ENCODE assay signal across 17 cellular contexts in the genomic region with DNA sequence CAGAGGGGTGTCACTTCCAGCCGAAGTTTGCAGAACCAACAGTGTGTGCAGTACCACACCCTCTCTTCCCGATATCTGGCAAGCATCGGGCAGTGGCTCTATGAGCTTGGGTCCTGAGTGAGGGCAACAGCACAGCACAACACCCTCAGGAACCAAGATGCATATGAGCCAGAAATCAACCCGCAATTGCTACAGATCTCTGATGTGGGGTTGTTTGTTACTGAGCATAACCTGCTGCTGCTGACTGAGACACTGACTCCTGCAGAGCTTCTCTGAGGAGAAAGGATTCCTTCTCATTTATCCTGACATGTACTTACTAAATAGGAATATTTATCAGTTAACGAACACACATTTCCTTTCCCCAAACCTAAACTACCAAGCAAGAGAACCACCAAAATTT.
A peak's percentile ranks its signal among the peaks of the same experiment; 100 is the strongest.
DNase-seq lines count a peak whose midpoint lies in the region; ATAC-seq, FAIRE-seq and TF ChIP-seq lines count a peak whose summit lies in the region.
"Had no signal": no experiment of that assay in that cellular context is flagged by ENCODE, and none has a peak within 500 bp of the region (broad histone marks: within the 10 kb centered on the region; RNA-seq: fewer than 3 reads in every experiment).

No MANE protein-coding gene starts in this region.

- 10% methylated on average over 2 of the region's 5 CpGs for WGBS in HepG2 (ENCODE audit: low lambda C conversion rate)
- 69% methylated on average over 5 of the region's 5 CpGs for WGBS in right lobe of liver (ENCODE audit: insufficient coverage, low coverage, low lambda C conversion rate, missing lambda C conversion rate)

- TF ChIP-seq POLR2A in HepG2 (IDR thresholded peaks at IDR 0.05; ENCODE audit: insufficient read depth in 1 of 2, low read depth in 2 of 2, low read length in 2 of 2) = no peak
- no peak for TF ChIP-seq POLR2A in right lobe of liver (IDR thresholded peaks at IDR 0.05)
- TF ChIP-seq POLR2A in endothelial cell of umbilical vein (IDR thresholded peaks at IDR 0.05; ENCODE audit: low read depth, low read length) = no peak

- H4K20me1 ChIP-seq in HepG2 (ENCODE audit: insufficient read depth, low read length) (peaks cover 4% of the 10 kb centered on the region; the same call in 1 of the 2 replicates), endothelial cell of umbilical vein (replicated peaks; ENCODE audit: control insufficient read depth, extremely low read depth, insufficient read depth, low read length) (no peaks in the 10 kb centered on the region)

- TF ChIP-seq CTCF in HepG2 (CRISPR knock-in tag; IDR thresholded peaks at IDR 0.05) (no peak), right lobe of liver (IDR thresholded peaks at IDR 0.05) (no peak), endothelial cell of umbilical vein (IDR thresholded peaks at IDR 0.05; ENCODE audit: extremely low read depth in 1 of 2, insufficient read depth in 1 of 2, low read depth in 1 of 2, low read length in 2 of 2) (no peak), fibroblast of the aortic adventitia (IDR thresholded peaks at IDR 0.05; ENCODE audit: insufficient read depth, low read length) (peak; percentile 15)

- no peaks in the 10 kb centered on the region for H3K4me1 ChIP-seq in HepG2 (ENCODE audit: insufficient read depth, low read length)
- H3K4me1 ChIP-seq in right lobe of liver = no peaks in the 10 kb centered on the region
- H3K4me1 ChIP-seq in endothelial cell of umbilical vein (ENCODE audit: control insufficient read depth, extremely low read depth, insufficient read depth, low read length) = no peaks in the 10 kb centered on the region
- H3K4me1 ChIP-seq: A549, Caco-2 had no signal

- H3K36me3 ChIP-seq in HepG2 (replicated peaks in 1 of 2; ENCODE audit: control insufficient read depth in 1 of 2, insufficient read depth in 2 of 2, low read length in 2 of 2) (no peaks in the 10 kb centered on the region), right lobe of liver (no peaks in the 10 kb centered on the region), endothelial cell of umbilical vein (ENCODE audit: control insufficient read depth in 2 of 2, extremely low read depth in 1 of 2, insufficient read depth in 2 of 2, low read length in 2 of 2) (no peaks in the 10 kb centered on the region)
- H3K36me3 ChIP-seq: BLaER1 treated with 17β-estradiol and CSF1 and Interleukin-3, amounts not matched to agents 10 nM and 100 nM had no signal

- TF ChIP-seq RAD21 in HepG2 (CRISPR knock-in tag; IDR thresholded peaks at IDR 0.05) = no peak

- H3K79me2 ChIP-seq in HepG2 (ENCODE audit: insufficient read depth, low read length) (no peaks in the 10 kb centered on the region), endothelial cell of umbilical vein (ENCODE audit: control insufficient read depth, insufficient read depth, low read length) (no peaks in the 10 kb centered on the region)

- H2AFZ ChIP-seq in HepG2 (ENCODE audit: low read length) = no peak overlapping the region
- H2AFZ ChIP-seq in endothelial cell of umbilical vein (ENCODE audit: low read depth, low read length) = no peak overlapping the region

- FAIRE-seq in HepG2 (lab: Jason Lieb, UNC) (no peak), endothelial cell of umbilical vein (lab: Jason Lieb, UNC) (no peak), urothelium cell line (lab: Jason Lieb, UNC) (peak; percentile 90)
- FAIRE-seq: D721Med, G401.6, GM19239 had no signal

- no peak overlapping the region for H3K9ac ChIP-seq in HepG2 (ENCODE audit: insufficient read depth, low read depth, low read length)
- H3K9ac ChIP-seq in endothelial cell of umbilical vein (replicated peaks; ENCODE audit: extremely low read depth, insufficient read depth, low read length) = no peak overlapping the region
- H3K9ac ChIP-seq: BLaER1 treated with 17β-estradiol and CSF1 and Interleukin-3, amounts not matched to agents 10 nM and 100 nM had no signal

- H3K27ac ChIP-seq in HepG2 (ENCODE audit: extremely low read length, insufficient read depth, low read length) (no peak overlapping the region), right lobe of liver (no peak overlapping the region), endothelial cell of umbilical vein (ENCODE audit: insufficient read depth, low read depth, low read length) (no peak overlapping the region)
- H3K27ac ChIP-seq: 22Rv1; BLaER1 treated with 17β-estradiol and CSF1 and Interleukin-3, amounts not matched to agents 10 nM and 100 nM; C4-2B had no signal

- no TSS peak for BruUV-seq in HepG2 (replicated peaks; lab: Mats Ljungman, UMichigan)
- BruUV-seq in endothelial cell of umbilical vein (replicated peaks; lab: Mats Ljungman, UMichigan) = no TSS peak

- POLR2A ChIA-PET in HepG2 (lab: Yijun Ruan, JAX) = interaction anchor here (1.2 kb wide), 1 partner anchor 366 kb away, joined by 5 read pairs; no protein-coding TSS in a partner anchor
- POLR2A ChIA-PET in endothelial cell of umbilical vein (lab: Charles Lee) = interaction anchor here (0.6 to 1.2 kb wide), 2 partner anchors 10 to 305 kb away, joined by 3 to 4 read pairs; no protein-coding TSS in a partner anchor

- no peak for TF ChIP-seq EP300 in HepG2 (IDR thresholded peaks at IDR 0.05; ENCODE audit: low read depth in 2 of 2, low read length in 2 of 2)
- TF ChIP-seq EP300 in HepG2 (CRISPR knock-in tag; IDR thresholded peaks at IDR 0.05; ENCODE audit: borderline replicate concordance) = no peak

- no peak for ATAC-seq in HepG2
- no peak for ATAC-seq in right lobe of liver
- ATAC-seq in activated CD4-positive, CD25-positive, alpha-beta regulatory T cell treated with anti-CD3 and anti-CD28 coated beads, Interleukin-2, amount 50 U/mL, for 24 hours = no peak

- H3K4me2 ChIP-seq in HepG2 (ENCODE audit: low read depth, low read length) (no peak overlapping the region), endothelial cell of umbilical vein (ENCODE audit: insufficient read depth, low read length) (no peak overlapping the region)
- H3K4me2 ChIP-seq: BLaER1 treated with 17β-estradiol and CSF1 and Interleukin-3, amounts not matched to agents 10 nM and 100 nM had no signal

- no peaks in the 10 kb centered on the region for H3K9me1 ChIP-seq in endothelial cell of umbilical vein (replicated peaks; ENCODE audit: control insufficient read depth, extremely low read depth, insufficient read depth, low read length)

- H3K4me3 ChIP-seq in HepG2 (replicated peaks in 1 of 3; ENCODE audit: insufficient read depth in 1 of 3, low read depth in 2 of 3, low read length in 3 of 3) (no peak overlapping the region), right lobe of liver (no peak overlapping the region), endothelial cell of umbilical vein (replicated peaks in 1 of 3; ENCODE audit: insufficient read depth in 1 of 3, low read depth in 1 of 3, low read length in 3 of 3) (no peak overlapping the region), fibroblast of the aortic adventitia (ENCODE audit: low read depth, low read length) (no peak overlapping the region)
- H3K4me3 ChIP-seq: A549; BLaER1 treated with 17β-estradiol and CSF1 and Interleukin-3, amounts not matched to agents 10 nM and 100 nM had no signal

- intact Hi-C loops in HepG2 (cut with micrococcal nuclease; ENCODE audit: unreplicated experiment) (no loop called here), right lobe of liver (cut with DNase I) (loop anchor here in 1 of 2 donors (5.0 kb wide), 1 partner anchor 205 kb away; no protein-coding TSS in a partner anchor), endothelial cell of umbilical vein (cut with micrococcal nuclease) (loop anchor here (2.0 kb wide), 2 partner anchors 204 to 316 kb away; no protein-coding TSS in a partner anchor)

- dilution Hi-C loops in endothelial cell of umbilical vein (cut with MboI; ENCODE audit: extremely low pct_ligation_motif_present, low sequenced_read_pairs) = no loop called here

- CTCF ChIA-PET in HepG2 (lab: Yijun Ruan, JAX; ENCODE audit: low intra/inter-chr PET ratio, low total read pairs) = interaction anchor here (1.1 to 3.5 kb wide), 6 partner anchors 205 to 400 kb away, joined by 4 to 36 read pairs (median 6); no protein-coding TSS in a partner anchor
- CTCF ChIA-PET in endothelial cell of umbilical vein (lab: Charles Lee) = interaction anchor here (0.5 to 13.5 kb wide), 27 partner anchors 10 to 371 kb away, joined by 3 to 428 read pairs (median 10); a partner anchor contains a TSS

- peaks cover 23 to 92% of the 10 kb centered on the region in 2 experiments for H3K27me3 ChIP-seq in HepG2 (ENCODE audit: control insufficient read depth in 1 of 2, insufficient read depth in 2 of 2, low read length in 2 of 2)
- H3K27me3 ChIP-seq in right lobe of liver = peaks cover 0 to 5% of the 10 kb centered on the region in 2 donors
- H3K27me3 ChIP-seq in endothelial cell of umbilical vein (ENCODE audit: control insufficient read depth in 2 of 2, insufficient read depth in 2 of 2, low read length in 2 of 2) = no peaks in the 10 kb centered on the region

- DNase-seq in HepG2 (ENCODE audit: low spot score) (no peak), right lobe of liver (no peak), endothelial cell of umbilical vein (ENCODE audit: low read depth, low spot score) (no peak), fibroblast of the aortic adventitia (ENCODE audit: low read depth) (no peak), urothelium cell line (ENCODE audit: low spot score) (no peak), NCI-H2171 treated with DMSO at 0.1 percent for 48 hours (lab: John Stamatoyannopoulos, UW) (no peak), NOMO-1 (lab: John Stamatoyannopoulos, UW; ENCODE audit: unreplicated experiment in 2 of 2) (no peak)
- DNase-seq: GF-D8 had no signal

- in situ Hi-C loops in HepG2 (cut with HindIII; ENCODE audit: extremely low pct_ligation_motif_present, low pct_unique_long_range_greater_than_20kb) = no loop called here

- H3K9me3 ChIP-seq in HepG2 (ENCODE audit: low read length) (no peaks in the 10 kb centered on the region), right lobe of liver (no peaks in the 10 kb centered on the region), endothelial cell of umbilical vein (replicated peaks; ENCODE audit: control insufficient read depth, insufficient read depth, low read length) (no peaks in the 10 kb centered on the region)
- H3K9me3 ChIP-seq: BLaER1 treated with 17β-estradiol and CSF1 and Interleukin-3, amounts not matched to agents 10 nM and 100 nM; Caco-2 had no signal

TF ChIP-seq in HepG2, 621 proteins besides CTCF, POLR2A, EP300 and RAD21:
- peak; percentile 87 for TF ChIP-seq RBAK (CRISPR knock-in tag; IDR thresholded peaks at IDR 0.05)
- TF ChIP-seq ZNF180 (CRISPR knock-in tag; IDR thresholded peaks at IDR 0.05; ENCODE audit: borderline replicate concordance, low read depth) = no peak

TF ChIP-seq in endothelial cell of umbilical vein, 7 proteins besides CTCF, POLR2A, EP300 and RAD21:
- no peak for TF ChIP-seq JUN (IDR thresholded peaks at IDR 0.05; ENCODE audit: borderline replicate concordance, insufficient read depth, insufficient read length, low read depth)
- TF ChIP-seq EZH2 (IDR thresholded peaks at IDR 0.05; ENCODE audit: borderline replicate concordance, low read depth, low read length, severe bottlenecking) = peak; percentile 47
- no peak for TF ChIP-seq POLR2AphosphoS5 (IDR thresholded peaks at IDR 0.05; ENCODE audit: insufficient read depth, low read depth, low read length)
- TF ChIP-seq MYC (IDR thresholded peaks at IDR 0.05; ENCODE audit: low read depth, low read length) = no peak
TF ChIP-seq in endothelial cell of umbilical vein: peak in this region for 1.
